16 cellular contexts compared by ENCODE assay signal in genomic region chr4:36304138-36304681, GRCh38. TPM values are rescaled to one million over a fixed set of nuclear protein-coding genes. Genes with fewer than 3 reads are reported as not detected.
DNase-seq lines count a peak whose midpoint lies in the region; ATAC-seq and TF ChIP-seq lines count a peak whose summit lies in the region.
"Had no signal": no experiment of that assay in that cellular context is flagged by ENCODE, and none has a peak within 500 bp of the region (broad histone marks: within the 10 kb centered on the region; RNA-seq: fewer than 3 reads in every experiment).

No MANE protein-coding gene starts in this region.

- peaks cover 0 to 46% of the 10 kb centered on the region in 2 donors for H3K36me3 Mint-ChIP-seq in activated naive CD4-positive, alpha-beta T cell treated with anti-CD3 and anti-CD28 coated beads, Interleukin-2, amount 50 U/mL, for 72 hours
- H3K36me3 Mint-ChIP-seq in activated naive CD4-positive, alpha-beta T cell treated with anti-CD3 and anti-CD28 coated beads for 36 hours (ENCODE audit: low read depth), result no peaks in the 10 kb centered on the region
- no peaks in the 10 kb centered on the region for H3K36me3 Mint-ChIP-seq in stimulated activated naive B cell treated with anti-CD40 and anti-IgM and Interleukin-4, amounts not matched to agents 10 μg/mL and 1 μg/mL and 100 μg/mL, for 72 hours
- H3K36me3 Mint-ChIP-seq: mesothelial cell of epicardium; stimulated activated memory B cell treated with anti-CD40 and anti-IgM and Interleukin-4, amounts not matched to agents 10 μg/mL and 1 μg/mL and 100 μg/mL, for 72 hours had no signal

- H3K9me3 ChIP-seq in Peyer's patch, result no peaks in the 10 kb centered on the region
- H3K9me3 ChIP-seq: vagina had no signal

- CTCF ChIA-PET in activated naive CD4-positive, alpha-beta T cell treated with anti-CD3 and anti-CD28 coated beads for 36 hours (lab: Charles Lee), result no interaction called here

- no peak overlapping the region for H3K27ac ChIP-seq in Peyer's patch
- H3K27ac ChIP-seq: GM23248, vagina had no signal

- TF ChIP-seq POLR2A in Peyer's patch (IDR thresholded peaks at IDR 0.05), result no peak

- H3K9me3 Mint-ChIP-seq in activated naive CD4-positive, alpha-beta T cell treated with anti-CD3 and anti-CD28 coated beads, Interleukin-2, amount 50 U/mL, for 72 hours, result peaks cover 3 to 19% of the 10 kb centered on the region in 2 donors
- no peaks in the 10 kb centered on the region for H3K9me3 Mint-ChIP-seq in activated naive CD4-positive, alpha-beta T cell treated with anti-CD3 and anti-CD28 coated beads for 36 hours
- H3K9me3 Mint-ChIP-seq in stimulated activated naive B cell treated with anti-CD40 and anti-IgM and Interleukin-4, amounts not matched to agents 10 μg/mL and 1 μg/mL and 100 μg/mL, for 72 hours, result peaks cover 1 to 4% of the 10 kb centered on the region in 2 donors
- H3K9me3 Mint-ChIP-seq: stimulated activated memory B cell treated with anti-CD40 and anti-IgM and Interleukin-4, amounts not matched to agents 10 μg/mL and 1 μg/mL and 100 μg/mL, for 72 hours had no signal

- H3K27ac Mint-ChIP-seq in activated naive CD4-positive, alpha-beta T cell treated with anti-CD3 and anti-CD28 coated beads, Interleukin-2, amount 50 U/mL, for 72 hours, result peak overlapping the region; percentile 16 to 76
- no peak overlapping the region for H3K27ac Mint-ChIP-seq in activated naive CD4-positive, alpha-beta T cell treated with anti-CD3 and anti-CD28 coated beads for 36 hours
- H3K27ac Mint-ChIP-seq in stimulated activated naive B cell treated with anti-CD40 and anti-IgM and Interleukin-4, amounts not matched to agents 10 μg/mL and 1 μg/mL and 100 μg/mL, for 72 hours, result peak overlapping the region; percentile 61
- H3K27ac Mint-ChIP-seq: mesothelial cell of epicardium; progenitor cell of endocrine pancreas; stimulated activated memory B cell treated with anti-CD40 and anti-IgM and Interleukin-4, amounts not matched to agents 10 μg/mL and 1 μg/mL and 100 μg/mL, for 72 hours had no signal

- no peak overlapping the region for H3K4me3 Mint-ChIP-seq in activated naive CD4-positive, alpha-beta T cell treated with anti-CD3 and anti-CD28 coated beads for 36 hours
- H3K4me3 Mint-ChIP-seq in stimulated activated naive B cell treated with anti-CD40 and anti-IgM and Interleukin-4, amounts not matched to agents 10 μg/mL and 1 μg/mL and 100 μg/mL, for 72 hours, result no peak overlapping the region
- H3K4me3 Mint-ChIP-seq: mesothelial cell of epicardium; stimulated activated memory B cell treated with anti-CD40 and anti-IgM and Interleukin-4, amounts not matched to agents 10 μg/mL and 1 μg/mL and 100 μg/mL, for 72 hours had no signal

- H3K36me3 ChIP-seq in Peyer's patch, result no peaks in the 10 kb centered on the region
- H3K36me3 ChIP-seq: vagina had no signal

- intact Hi-C loops in activated naive CD4-positive, alpha-beta T cell treated with anti-CD3 and anti-CD28 coated beads for 36 hours (cut with micrococcal nuclease), result no loop called here

- peaks cover 8% of the 10 kb centered on the region for H3K4me1 Mint-ChIP-seq in activated naive CD4-positive, alpha-beta T cell treated with anti-CD3 and anti-CD28 coated beads for 36 hours (ENCODE audit: low read depth)
- H3K4me1 Mint-ChIP-seq in stimulated activated naive B cell treated with anti-CD40 and anti-IgM and Interleukin-4, amounts not matched to agents 10 μg/mL and 1 μg/mL and 100 μg/mL, for 72 hours, result peaks cover 24 to 35% of the 10 kb centered on the region in 2 donors
- H3K4me1 Mint-ChIP-seq: mesothelial cell of epicardium had no signal

- no peak for DNase-seq in activated naive CD4-positive, alpha-beta T cell treated with anti-CD3 and anti-CD28 coated beads, Interleukin-2, amount 50 U/mL, for 72 hours (ENCODE audit: low spot score in 2 of 2)
- DNase-seq in activated naive CD4-positive, alpha-beta T cell treated with anti-CD3 and anti-CD28 coated beads for 36 hours, result no peak
- DNase-seq in stimulated activated naive B cell treated with anti-CD40 and anti-IgM and Interleukin-4, amounts not matched to agents 10 μg/mL and 1 μg/mL and 100 μg/mL, for 72 hours, result no peak
- DNase-seq in NK-92 treated with Interleukin-12 subunit alpha and Interleukin-12 subunit beta, amount 100 ng/mL, for 24 hours (lab: John Stamatoyannopoulos, UW), result no peak
- no peak for DNase-seq in NCI-H510A (lab: John Stamatoyannopoulos, UW)
- DNase-seq in Peyer's patch, result no peak
- DNase-seq: GM23248; NCI-H1048; stimulated activated CD4-positive, alpha-beta T cell treated with anti-CD3 and anti-CD28 coated beads, Interleukin-1b, Interleukin-23, amount 100 ng/mL, for 48 hours had no signal

- H3K4me3 ChIP-seq in Peyer's patch, result no peak overlapping the region
- H3K4me3 ChIP-seq: GM23248, vagina had no signal

- H3K27me3 ChIP-seq in Peyer's patch, result no peaks in the 10 kb centered on the region
- H3K27me3 ChIP-seq: vagina had no signal

- ATAC-seq in activated naive CD4-positive, alpha-beta T cell treated with anti-CD3 and anti-CD28 coated beads, Interleukin-2, amount 50 U/mL, for 72 hours, result peak in 1 of 2 donors; percentile 44
- ATAC-seq in HG02571 (IDR thresholded peaks at IDR 0.05; ENCODE audit: unreplicated experiment) (peak; percentile 36), HG03196 (IDR thresholded peaks at IDR 0.05; ENCODE audit: unreplicated experiment) (peak; percentile 58)
- peak in 1 of 2 donors; percentile 8 for ATAC-seq in stimulated activated naive B cell treated with anti-CD40 and anti-IgM and Interleukin-4, amounts not matched to agents 10 μg/mL and 1 μg/mL and 100 μg/mL, for 72 hours (replicated peaks)

- no peaks in the 10 kb centered on the region for H3K4me1 ChIP-seq in Peyer's patch
- H3K4me1 ChIP-seq: vagina had no signal

- H3K27me3 Mint-ChIP-seq in activated naive CD4-positive, alpha-beta T cell treated with anti-CD3 and anti-CD28 coated beads for 36 hours (ENCODE audit: low read depth), result no peaks in the 10 kb centered on the region
- no peaks in the 10 kb centered on the region for H3K27me3 Mint-ChIP-seq in stimulated activated naive B cell treated with anti-CD40 and anti-IgM and Interleukin-4, amounts not matched to agents 10 μg/mL and 1 μg/mL and 100 μg/mL, for 72 hours
- H3K27me3 Mint-ChIP-seq: progenitor cell of endocrine pancreas; stimulated activated memory B cell treated with anti-CD40 and anti-IgM and Interleukin-4, amounts not matched to agents 10 μg/mL and 1 μg/mL and 100 μg/mL, for 72 hours had no signal

- no peak for TF ChIP-seq CTCF in Peyer's patch (IDR thresholded peaks at IDR 0.05)

RNA-seq across cellular contexts. Expression of gene DTHD1, which starts 22.8 kb away (rescaled TPM):
- 1 to 10 TPM in 1 of 2 donors, under 1 TPM in 1; 0.20 to 3.6 TPM for total RNA-seq in activated naive CD4-positive, alpha-beta T cell treated with anti-CD3 and anti-CD28 coated beads, Interleukin-2, amount 50 U/mL, for 72 hours
- under 1 TPM; 0.17 to 0.25 TPM for total RNA-seq in activated naive CD4-positive, alpha-beta T cell treated with anti-CD3 and anti-CD28 coated beads for 36 hours
- total RNA-seq in Peyer's patch, result 1 to 10 TPM in 3 of 4 donors, under 1 TPM in 1; 0.47 to 3.3 (median 1.3) TPM
- total RNA-seq: dermis microvascular lymphatic vessel endothelial cell, GM23248, mesothelial cell of epicardium had no signal

RNA-seq across cellular contexts. Expression of gene ARAP2, which starts 59.9 kb away (rescaled TPM):
- 10 to 100 TPM; 24.5 to 90.8 TPM for total RNA-seq in activated naive CD4-positive, alpha-beta T cell treated with anti-CD3 and anti-CD28 coated beads, Interleukin-2, amount 50 U/mL, for 72 hours
- 10 to 100 TPM; 29.6 to 38.2 TPM for total RNA-seq in activated naive CD4-positive, alpha-beta T cell treated with anti-CD3 and anti-CD28 coated beads for 36 hours
- 100 to 1,000 TPM in 1 of 4 donors, 10 to 100 TPM in 3; 66.8 to 115 (median 81.9) TPM for total RNA-seq in Peyer's patch
- total RNA-seq: GM23248 had no signal
